Comparison of ENCODE assay signal across 9 cellular contexts in genomic region chr12:104303538-104304151, GRCh38. TPM values are rescaled to one million over a fixed set of nuclear protein-coding genes. Genes with fewer than 3 reads are reported as not detected.
A peak's percentile ranks its signal among the peaks of the same experiment; 100 is the strongest.
DNase-seq lines count a peak whose midpoint lies in the region; ATAC-seq, FAIRE-seq and TF ChIP-seq lines count a peak whose summit lies in the region.
"Had no signal": no experiment of that assay in that cellular context is flagged by ENCODE, and none has a peak within 500 bp of the region (broad histone marks: within the 10 kb centered on the region; RNA-seq: fewer than 3 reads in every experiment).

Gene EID3, plus strand, starts transcription at chr12:104303739. Its CDS starts 196 bp downstream, at chr12:104303935.

- peak; percentile 80 for DNase-seq in DMS53 (lab: John Stamatoyannopoulos, UW)
- no peak for DNase-seq in DMS53 treated with DMSO at 0.1 percent for 48 hours (lab: John Stamatoyannopoulos, UW; ENCODE audit: unreplicated experiment)
- peak; percentile 77 to 91 for DNase-seq in activated CD8-positive, alpha-beta memory T cell treated with anti-CD3 and anti-CD28 coated beads for 1 hour (ENCODE audit: extremely low read depth in 1 of 2, low read depth in 1 of 2)
- peak; percentile 93 for DNase-seq in ecto neural progenitor cell (ENCODE audit: low spot score)
- peak; percentile 86 to 92 (median 90) for DNase-seq in right lobe of liver
- peak; percentile 88 for DNase-seq in stimulated activated CD4-positive, alpha-beta T cell treated with anti-CD3 and anti-CD28 coated beads, Interleukin-4, amount 100 ng/mL, for 24 hours
- no peak for DNase-seq in D721Med (ENCODE audit: insufficient read length, low spot score)

- ATAC-seq in HG03354 (IDR thresholded peaks at IDR 0.05; ENCODE audit: poor library complexity, severe bottlenecking, unreplicated experiment) (peak; percentile 91), right lobe of liver (peak; percentile 96 to 99 (median 98))

- FAIRE-seq in D721Med (lab: Jason Lieb, UNC): no peak
- FAIRE-seq: A204.1 had no signal

- H3K4me1 ChIP-seq in right lobe of liver: peaks cover 0 to 50% (median 3%) of the 10 kb centered on the region in 4 donors

- peak; percentile 16 for TF ChIP-seq POLR2A in right lobe of liver (IDR thresholded peaks at IDR 0.05)

- H3K27ac ChIP-seq in right lobe of liver: peak within 1 kb of the TSS; percentile 9 to 35 (median 17)

- WGBS in right lobe of liver (ENCODE audit: insufficient coverage, low coverage, low lambda C conversion rate, missing lambda C conversion rate): 14% methylated on average over 32 of the region's 63 CpGs

- H3K9me3 ChIP-seq in right lobe of liver: no peaks in the 10 kb centered on the region

- no peak for TF ChIP-seq CTCF in right lobe of liver (IDR thresholded peaks at IDR 0.05)
- no peak for TF ChIP-seq CTCF in D721Med (IDR thresholded peaks at IDR 0.05; ENCODE audit: insufficient read depth, missing control alignments)

- no peaks in the 10 kb centered on the region for H3K27me3 ChIP-seq in right lobe of liver

- H3K36me3 ChIP-seq in right lobe of liver: peaks cover 0 to 14% (median 0%) of the 10 kb centered on the region in 4 donors

- peak within 1 kb of the TSS; percentile 25 to 46 (median 41) for H3K4me3 ChIP-seq in right lobe of liver

- intact Hi-C loops in right lobe of liver (cut with DNase I): no loop called here

RNA-seq across cellular contexts. Expression of gene EID3, which starts in this region (rescaled TPM):
- total RNA-seq in right lobe of liver: 1 to 10 TPM; 1.1 to 7.3 (median 1.4) TPM

Comparison
In these comparisons a context has a peak if more than half of its experiments do, and no peak if none do; other contexts are left out.
1. DNase-seq: peak in DMS53 (single experiment), activated CD8-positive, alpha-beta memory T cell treated with anti-CD3 and anti-CD28 coated beads for 1 hour (2 of 2), ecto neural progenitor cell (single experiment), right lobe of liver (3 of 3) and stimulated activated CD4-positive, alpha-beta T cell treated with anti-CD3 and anti-CD28 coated beads, Interleukin-4, amount 100 ng/mL, for 24 hours (single experiment); none in DMS53 treated with DMSO at 0.1 percent for 48 hours (single experiment) and D721Med (single experiment).